ENCODE assay signal across 9 cellular contexts in genomic region chr19:12155324-12155723, GRCh38. TPM values are rescaled to one million over a fixed set of nuclear protein-coding genes. Genes with fewer than 3 reads are reported as not detected.
DNase-seq lines count a peak whose midpoint lies in the region; ATAC-seq and TF ChIP-seq lines count a peak whose summit lies in the region.
"Had no signal": no experiment of that assay in that cellular context is flagged by ENCODE, and none has a peak within 500 bp of the region (broad histone marks: within the 10 kb centered on the region; RNA-seq: fewer than 3 reads in every experiment).

No MANE protein-coding gene starts in this region.

- H3K4me3 ChIP-seq in SK-N-SH (ENCODE audit: low read depth in 2 of 2, low read length in 1 of 2) (peak overlapping the region; percentile 74 to 94), iPS-18c (ENCODE audit: insufficient read depth, low read depth, low read length) (peak overlapping the region; percentile 80)
- H3K4me3 ChIP-seq: A549 had no signal

- POLR2A ChIA-PET in SK-N-SH (lab: Yijun Ruan, JAX) = interaction anchor here (0.8 kb wide), 1 partner anchor 15 kb away, joined by 3 read pairs; the partner anchor contains the start of gene ZNF20

- H3K4me1 ChIP-seq in SK-N-SH (ENCODE audit: control insufficient read depth in 1 of 2, insufficient read depth in 2 of 2, low read depth in 1 of 2, low read length in 1 of 2) = peaks cover 0 to 8% of the 10 kb centered on the region in 2 experiments; a peak in 2 of 4 replicates
- H3K4me1 ChIP-seq: A549 had no signal

- 34% methylated on average over 11 of the region's 11 CpGs for WGBS in SK-N-SH (ENCODE audit: low lambda C conversion rate)

- H3K27me3 Mint-ChIP-seq in activated T-helper 1 cell treated with anti-CD3 and anti-CD28 coated beads, Interleukin-12 subunit alpha, Interleukin-12 subunit beta, Interleukin-2, Interleukin-4 antibody, amounts not matched to agents 30 ng/mL and 10 ng/mL and 1 ng/mL, durations not matched to agents 14 hours and 24 hours and 36 hours (ENCODE audit: insufficient read depth) = peaks cover 4% of the 10 kb centered on the region
- H3K27me3 Mint-ChIP-seq in stimulated activated naive CD8-positive, alpha-beta T cell treated with anti-CD3 and anti-CD28 coated beads, Interleukin-15, amount 100 ng/mL, for 72 hours = no peaks in the 10 kb centered on the region

- intact Hi-C loops in activated T-helper 1 cell treated with anti-CD3 and anti-CD28 coated beads, Interleukin-12 subunit alpha, Interleukin-12 subunit beta, Interleukin-2, Interleukin-4 antibody, amounts not matched to agents 30 ng/mL and 10 ng/mL and 1 ng/mL, durations not matched to agents 14 hours and 24 hours and 36 hours (cut with micrococcal nuclease) = loop anchor here (1.0 to 5.0 kb wide), 2 partner anchors 8 to 358 kb away; partner anchors contain the start of genes ZNF136 and ZNF491

- peak overlapping the region; percentile 50 for H3K4me3 Mint-ChIP-seq in activated T-helper 1 cell treated with anti-CD3 and anti-CD28 coated beads, Interleukin-12 subunit alpha, Interleukin-12 subunit beta, Interleukin-2, Interleukin-4 antibody, amounts not matched to agents 30 ng/mL and 10 ng/mL and 1 ng/mL, durations not matched to agents 14 hours and 24 hours and 36 hours
- peak overlapping the region; percentile 86 to 94 for H3K4me3 Mint-ChIP-seq in stimulated activated naive CD8-positive, alpha-beta T cell treated with anti-CD3 and anti-CD28 coated beads, Interleukin-15, amount 100 ng/mL, for 72 hours

- CTCF ChIA-PET in SK-N-SH (lab: Yijun Ruan, JAX) = interaction anchor here (2.4 to 4.5 kb wide), 2 partner anchors 15 to 96 kb away, joined by 6 to 34 read pairs; partner anchors contain the start of gene ZNF20

- no peak for TF ChIP-seq EP300 in SK-N-SH (IDR thresholded peaks at IDR 0.05; ENCODE audit: borderline replicate concordance in 1 of 2, low read depth in 1 of 2, low read length in 1 of 2)

- H3F3A ChIP-seq in SK-N-SH (replicated peaks; ENCODE audit: insufficient read depth) = no peaks in the 10 kb centered on the region

- TF ChIP-seq CTCF in SK-N-SH (IDR thresholded peaks at IDR 0.05) = no peak

- H2AFZ ChIP-seq in SK-N-SH (ENCODE audit: low read depth) = peak overlapping the region; percentile 99; the same call in 1 of the 2 replicates

- peaks cover 6% of the 10 kb centered on the region for H3K9me3 Mint-ChIP-seq in activated T-helper 1 cell treated with anti-CD3 and anti-CD28 coated beads, Interleukin-12 subunit alpha, Interleukin-12 subunit beta, Interleukin-2, Interleukin-4 antibody, amounts not matched to agents 30 ng/mL and 10 ng/mL and 1 ng/mL, durations not matched to agents 14 hours and 24 hours and 36 hours
- H3K9me3 Mint-ChIP-seq in stimulated activated naive CD8-positive, alpha-beta T cell treated with anti-CD3 and anti-CD28 coated beads, Interleukin-15, amount 100 ng/mL, for 72 hours = no peaks in the 10 kb centered on the region

- DNase-seq in SK-N-SH (no peak), germinal center (ENCODE audit: low spot score) (no peak), NCI-H1417 (lab: John Stamatoyannopoulos, UW) (no peak)
- DNase-seq in activated T-helper 1 cell treated with anti-CD3 and anti-CD28 coated beads, Interleukin-12 subunit alpha, Interleukin-12 subunit beta, Interleukin-2, Interleukin-4 antibody, amounts not matched to agents 30 ng/mL and 10 ng/mL and 1 ng/mL, durations not matched to agents 14 hours and 24 hours and 36 hours (ENCODE audit: low spot score) = no peak
- no peak for DNase-seq in stimulated activated naive CD8-positive, alpha-beta T cell treated with anti-CD3 and anti-CD28 coated beads, Interleukin-15, amount 100 ng/mL, for 72 hours

- no peaks in the 10 kb centered on the region for H4K20me1 ChIP-seq in SK-N-SH (ENCODE audit: insufficient read depth)

- H3K79me2 ChIP-seq in SK-N-SH (ENCODE audit: insufficient read depth) = peaks cover 66% of the 10 kb centered on the region

- H3K36me3 Mint-ChIP-seq in activated T-helper 1 cell treated with anti-CD3 and anti-CD28 coated beads, Interleukin-12 subunit alpha, Interleukin-12 subunit beta, Interleukin-2, Interleukin-4 antibody, amounts not matched to agents 30 ng/mL and 10 ng/mL and 1 ng/mL, durations not matched to agents 14 hours and 24 hours and 36 hours (ENCODE audit: low read depth) = peaks cover 11% of the 10 kb centered on the region

- no peaks in the 10 kb centered on the region for H3K27me3 ChIP-seq in SK-N-SH (ENCODE audit: insufficient read depth)

- no peaks in the 10 kb centered on the region for H3K9me2 ChIP-seq in SK-N-SH

- peaks cover 7 to 27% of the 10 kb centered on the region in 2 experiments for H3K36me3 ChIP-seq in SK-N-SH (replicated peaks in 1 of 2; ENCODE audit: control insufficient read depth in 1 of 2, insufficient read depth in 2 of 2, low read length in 1 of 2)

- H3K9me3 ChIP-seq in SK-N-SH = no peaks in the 10 kb centered on the region
- H3K9me3 ChIP-seq in iPS-18c (ENCODE audit: control insufficient read depth, insufficient read depth, low read length) = peaks cover 5% of the 10 kb centered on the region
- H3K9me3 ChIP-seq: A549 had no signal

- peak overlapping the region; percentile 93 for H3K4me2 ChIP-seq in SK-N-SH
- H3K4me2 ChIP-seq: A549 had no signal

- H3K4me1 Mint-ChIP-seq in activated T-helper 1 cell treated with anti-CD3 and anti-CD28 coated beads, Interleukin-12 subunit alpha, Interleukin-12 subunit beta, Interleukin-2, Interleukin-4 antibody, amounts not matched to agents 30 ng/mL and 10 ng/mL and 1 ng/mL, durations not matched to agents 14 hours and 24 hours and 36 hours (ENCODE audit: low read depth) = peaks cover 10% of the 10 kb centered on the region
- peaks cover 20% of the 10 kb centered on the region for H3K4me1 Mint-ChIP-seq in stimulated activated naive CD8-positive, alpha-beta T cell treated with anti-CD3 and anti-CD28 coated beads, Interleukin-15, amount 100 ng/mL, for 72 hours

- ATAC-seq in SK-N-SH treated with all-trans-retinoic acid at 6 μM for 48 hours (no peak), GM21528 (IDR thresholded peaks at IDR 0.05; ENCODE audit: low FRiP score, unreplicated experiment) (no peak)
- no peak for ATAC-seq in stimulated activated naive CD8-positive, alpha-beta T cell treated with anti-CD3 and anti-CD28 coated beads, Interleukin-15, amount 100 ng/mL, for 72 hours
- ATAC-seq: A549 had no signal

- TF ChIP-seq RAD21 in SK-N-SH (IDR thresholded peaks at IDR 0.05; ENCODE audit: low read length) = no peak

- H3K9ac ChIP-seq in SK-N-SH = peak overlapping the region; percentile 94

- no peak overlapping the region for H3K27ac ChIP-seq in SK-N-SH (ENCODE audit: low read depth in 2 of 2, low read length in 1 of 2)
- H3K27ac ChIP-seq: A549 had no signal

- H3K27ac Mint-ChIP-seq in activated T-helper 1 cell treated with anti-CD3 and anti-CD28 coated beads, Interleukin-12 subunit alpha, Interleukin-12 subunit beta, Interleukin-2, Interleukin-4 antibody, amounts not matched to agents 30 ng/mL and 10 ng/mL and 1 ng/mL, durations not matched to agents 14 hours and 24 hours and 36 hours = no peak overlapping the region
- H3K27ac Mint-ChIP-seq in stimulated activated naive CD8-positive, alpha-beta T cell treated with anti-CD3 and anti-CD28 coated beads, Interleukin-15, amount 100 ng/mL, for 72 hours = no peak overlapping the region

TF ChIP-seq in SK-N-SH, 30 proteins besides CTCF, POLR2A, EP300 and RAD21 (continues in another document):
- TF ChIP-seq MAX (IDR thresholded peaks at IDR 0.05; ENCODE audit: low read depth) (no peak), FOXM1 (IDR thresholded peaks at IDR 0.05; ENCODE audit: low read depth) (no peak), FOXJ3 (CRISPR knock-in tag; IDR thresholded peaks at IDR 0.05) (no peak), GATA2 (CRISPR knock-in tag; IDR thresholded peaks at IDR 0.05) (no peak), NFIC (IDR thresholded peaks at IDR 0.05; ENCODE audit: borderline replicate concordance) (no peak)

TF ChIP-seq in SK-N-SH treated with all-trans-retinoic acid at 6 μM for 48 hours, 23 proteins besides CTCF, POLR2A, EP300 and RAD21 (continues in another document):
- TF ChIP-seq ARNTL (CRISPR knock-in tag; IDR thresholded peaks at IDR 0.05; ENCODE audit: borderline replicate concordance, low read depth) (no peak), OSR1 (CRISPR knock-in tag; IDR thresholded peaks at IDR 0.05) (no peak), TOX (CRISPR knock-in tag; IDR thresholded peaks at IDR 0.05; ENCODE audit: borderline replicate concordance) (no peak)

RNA-seq across cellular contexts. Expression of gene ZNF625, which starts 1.2 kb away (rescaled TPM):
- 1.9 and 2.3 TPM in 2 replicates for polyA plus RNA-seq in SK-N-SH (2012; rRNA removed)
- 1.5 and 1.7 TPM in 2 replicates for polyA plus RNA-seq in SK-N-SH (2012; cell fraction: cytosol; rRNA removed)
- 3.3 and 3.7 TPM in 2 replicates for polyA plus RNA-seq in SK-N-SH (2012; cell fraction: nucleus; rRNA removed)
- 2.5 and 2.9 TPM in 2 replicates for total RNA-seq in activated T-helper 1 cell treated with anti-CD3 and anti-CD28 coated beads, Interleukin-12 subunit alpha, Interleukin-12 subunit beta, Interleukin-2, Interleukin-4 antibody, amounts not matched to agents 30 ng/mL and 10 ng/mL and 1 ng/mL, durations not matched to agents 14 hours and 24 hours and 36 hours
- polyA plus RNA-seq: A549 had no signal

RNA-seq across cellular contexts. Expression of gene ZNF136, which starts 7.6 kb away (rescaled TPM):
- polyA plus RNA-seq in SK-N-SH (2012; rRNA removed) = 1.7 and 2.2 TPM in 2 replicates
- polyA plus RNA-seq in SK-N-SH (2012; cell fraction: cytosol; rRNA removed) = 2.3 and 2.8 TPM in 2 replicates
- polyA plus RNA-seq in SK-N-SH (2012; cell fraction: nucleus; rRNA removed) = 1.5 and 2.9 TPM in 2 replicates
- total RNA-seq in activated T-helper 1 cell treated with anti-CD3 and anti-CD28 coated beads, Interleukin-12 subunit alpha, Interleukin-12 subunit beta, Interleukin-2, Interleukin-4 antibody, amounts not matched to agents 30 ng/mL and 10 ng/mL and 1 ng/mL, durations not matched to agents 14 hours and 24 hours and 36 hours = 10.1 and 10.8 TPM in 2 replicates

RNA-seq across cellular contexts. Expression of gene ZNF20, which starts 15.2 kb away (rescaled TPM):
- 1.8 and 1.9 TPM in 2 replicates for polyA plus RNA-seq in SK-N-SH (2012; rRNA removed)
- polyA plus RNA-seq in SK-N-SH (2012; cell fraction: cytosol; rRNA removed) = 1.9 and 2.6 TPM in 2 replicates
- polyA plus RNA-seq in SK-N-SH (2012; cell fraction: nucleus; rRNA removed) = 2.3 and 3.4 TPM in 2 replicates
- 2.8 and 3.5 TPM in 2 replicates for total RNA-seq in activated T-helper 1 cell treated with anti-CD3 and anti-CD28 coated beads, Interleukin-12 subunit alpha, Interleukin-12 subunit beta, Interleukin-2, Interleukin-4 antibody, amounts not matched to agents 30 ng/mL and 10 ng/mL and 1 ng/mL, durations not matched to agents 14 hours and 24 hours and 36 hours
